In genomic region chr3:107516475-107516874, GRCh38 we compare ENCODE assay signal across 9 cellular contexts.
"Had no signal": no experiment of that assay in that cellular context is flagged by ENCODE, and none has a peak within 500 bp of the region (broad histone marks: within the 10 kb centered on the region; RNA-seq: fewer than 3 reads in every experiment).

No MANE protein-coding gene starts in this region.

- DNase-seq: GM23248, GOT3, H7, H9, HCEC 1CT, HFFc6 had no signal

- H3K9ac ChIP-seq: GM23248 had no signal

- H3K36me3 ChIP-seq: HAP-1 had no signal

- H3K4me3 ChIP-seq: GM23248, GM23338, HAP-1 had no signal

- H3K9me3 ChIP-seq: HAP-1 had no signal

- H3K27ac ChIP-seq: GM23248 had no signal

- H3K4me2 ChIP-seq: GM23338 had no signal

- ATAC-seq: GM23338, HCT116 had no signal

- H2AFZ ChIP-seq: GM23248, GM23338 had no signal
